Comparison of ENCODE assay signal across 8 cellular contexts in the genomic region with DNA sequence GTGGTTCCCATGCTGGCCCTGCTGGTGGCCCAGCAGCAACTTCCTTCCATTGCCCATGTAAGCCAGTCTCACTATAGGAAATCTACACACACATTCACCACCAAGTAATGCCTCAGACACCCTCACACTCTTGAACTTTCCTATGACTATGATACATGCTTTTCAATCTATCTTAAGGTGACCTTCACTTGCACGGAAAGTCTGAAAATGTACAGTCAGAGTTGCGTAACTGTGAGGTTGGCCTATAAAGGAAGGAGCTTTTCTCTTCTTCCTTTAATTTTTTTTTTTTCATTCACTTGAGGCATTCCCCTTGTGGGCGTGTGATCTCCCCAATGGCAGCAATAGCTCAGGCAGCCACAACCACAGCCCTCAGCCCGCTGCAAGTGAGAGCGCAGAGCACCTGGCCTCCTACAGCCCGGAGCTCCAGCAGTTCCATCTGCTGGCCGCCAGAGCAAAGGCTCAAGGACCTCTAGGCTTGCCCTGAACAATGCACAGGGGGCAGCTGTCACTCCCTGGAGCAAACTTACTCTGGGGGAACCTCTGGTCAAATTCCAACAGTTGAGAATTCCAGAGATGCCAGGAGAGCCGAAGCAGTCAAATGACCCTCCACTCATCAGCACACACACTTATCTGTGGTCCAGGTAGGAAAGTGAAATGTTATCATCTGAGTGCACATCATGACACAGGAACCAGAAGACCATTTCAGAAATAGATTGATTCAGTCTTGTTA.
DNase-seq lines count a peak whose midpoint lies in the region; ATAC-seq and TF ChIP-seq lines count a peak whose summit lies in the region.

No MANE protein-coding gene starts in this region.

- TF ChIP-seq CTCF in GM13977 (IDR thresholded peaks at IDR 0.05; ENCODE audit: extremely low read depth, insufficient read depth, missing control alignments) = peak; percentile 73
- TF ChIP-seq CTCF in neural crest cell (conservative IDR thresholded peaks at IDR 0.05) = peak; percentile 42

- no peaks in the 10 kb centered on the region for H3K4me1 ChIP-seq in NT2/D1 (ENCODE audit: insufficient read depth, insufficient read length)

- H3K9ac ChIP-seq in NT2/D1 (ENCODE audit: insufficient read length, low read depth) = no peak overlapping the region

- H3K36me3 ChIP-seq in NT2/D1 (ENCODE audit: insufficient read depth, insufficient read length, low read length) = no peaks in the 10 kb centered on the region

- peaks cover 45% of the 10 kb centered on the region for H3K4me1 Mint-ChIP-seq in activated T-helper 2 cell treated with anti-CD3 and anti-CD28 coated beads, Interferon-gamma antibody, Interleukin-2, Interleukin-4, amounts not matched to agents 10 μg/mL and 5 μg/mL and 100 μg/mL, durations not matched to agents 14 hours and 24 hours and 36 hours (ENCODE audit: low read depth)
- peaks cover 34% of the 10 kb centered on the region for H3K4me1 Mint-ChIP-seq in neural crest cell

- no peak overlapping the region for H3K4me3 ChIP-seq in NT2/D1 (ENCODE audit: insufficient read length, low read depth)

- in situ Hi-C loops in GM13977 (cut with MboI; ENCODE audit: low pct_unique_long_range_greater_than_20kb, low sequenced_read_pairs, unreplicated experiment) = loop anchor here (10.0 kb wide), 1 partner anchor 67 kb away; no protein-coding TSS in a partner anchor

- H3K27me3 Mint-ChIP-seq in activated T-helper 2 cell treated with anti-CD3 and anti-CD28 coated beads, Interferon-gamma antibody, Interleukin-2, Interleukin-4, amounts not matched to agents 10 μg/mL and 5 μg/mL and 100 μg/mL, durations not matched to agents 14 hours and 24 hours and 36 hours (ENCODE audit: low read depth) = no peaks in the 10 kb centered on the region
- no peaks in the 10 kb centered on the region for H3K27me3 Mint-ChIP-seq in neural crest cell (ENCODE audit: low read depth)

- intact Hi-C loops in activated T-helper 2 cell treated with anti-CD3 and anti-CD28 coated beads, Interferon-gamma antibody, Interleukin-2, Interleukin-4, amounts not matched to agents 10 μg/mL and 5 μg/mL and 100 μg/mL, durations not matched to agents 14 hours and 24 hours and 36 hours (cut with micrococcal nuclease) = loop anchor here (1.0 to 10.0 kb wide), 13 partner anchors 10 to 403 kb away; a partner anchor contains a TSS
- intact Hi-C loops in head of caudate nucleus (cut with DNase I) = no loop called here

- ATAC-seq in HG02610 (IDR thresholded peaks at IDR 0.05; ENCODE audit: unreplicated experiment) = peak; percentile 95

- peaks cover 18% of the 10 kb centered on the region for H3K9me3 Mint-ChIP-seq in activated T-helper 2 cell treated with anti-CD3 and anti-CD28 coated beads, Interferon-gamma antibody, Interleukin-2, Interleukin-4, amounts not matched to agents 10 μg/mL and 5 μg/mL and 100 μg/mL, durations not matched to agents 14 hours and 24 hours and 36 hours
- peaks cover 15% of the 10 kb centered on the region for H3K9me3 Mint-ChIP-seq in neural crest cell

- no peaks in the 10 kb centered on the region for H3K27me3 ChIP-seq in NT2/D1 (ENCODE audit: insufficient read depth, insufficient read length)

- DNase-seq in GM13977 (ENCODE audit: low spot score) (peak; percentile 82), NT2/D1 (ENCODE audit: low read depth, low spot score) (peak; percentile 22), neural crest cell (ENCODE audit: low read depth, low spot score) (no peak), retina (no peak), head of caudate nucleus (no peak), SK-N-DZ (ENCODE audit: low spot score) (no peak)
- DNase-seq in activated T-helper 2 cell treated with anti-CD3 and anti-CD28 coated beads, Interferon-gamma antibody, Interleukin-2, Interleukin-4, amounts not matched to agents 10 μg/mL and 5 μg/mL and 100 μg/mL, durations not matched to agents 14 hours and 24 hours and 36 hours (ENCODE audit: low spot score) = peak; percentile 63

- peaks cover 10% of the 10 kb centered on the region for H3K9me3 ChIP-seq in NT2/D1 (ENCODE audit: insufficient read depth, low read length)

- no peak overlapping the region for H3K4me3 Mint-ChIP-seq in activated T-helper 2 cell treated with anti-CD3 and anti-CD28 coated beads, Interferon-gamma antibody, Interleukin-2, Interleukin-4, amounts not matched to agents 10 μg/mL and 5 μg/mL and 100 μg/mL, durations not matched to agents 14 hours and 24 hours and 36 hours (ENCODE audit: low read depth)
- no peak overlapping the region for H3K4me3 Mint-ChIP-seq in neural crest cell

- peaks cover 7% of the 10 kb centered on the region for H3K36me3 Mint-ChIP-seq in activated T-helper 2 cell treated with anti-CD3 and anti-CD28 coated beads, Interferon-gamma antibody, Interleukin-2, Interleukin-4, amounts not matched to agents 10 μg/mL and 5 μg/mL and 100 μg/mL, durations not matched to agents 14 hours and 24 hours and 36 hours (ENCODE audit: low read depth)
- peaks cover 15% of the 10 kb centered on the region for H3K36me3 Mint-ChIP-seq in neural crest cell (ENCODE audit: low read depth)

- peak overlapping the region; percentile 58 for H3K27ac Mint-ChIP-seq in activated T-helper 2 cell treated with anti-CD3 and anti-CD28 coated beads, Interferon-gamma antibody, Interleukin-2, Interleukin-4, amounts not matched to agents 10 μg/mL and 5 μg/mL and 100 μg/mL, durations not matched to agents 14 hours and 24 hours and 36 hours
- no peak overlapping the region for H3K27ac Mint-ChIP-seq in neural crest cell (ENCODE audit: unreplicated experiment)

Comparison
In these comparisons a context has a peak if more than half of its experiments do, and no peak if none do; other contexts are left out.
1. DNase-seq: peak in GM13977 (single experiment), NT2/D1 (single experiment) and activated T-helper 2 cell treated with anti-CD3 and anti-CD28 coated beads, Interferon-gamma antibody, Interleukin-2, Interleukin-4, amounts not matched to agents 10 μg/mL and 5 μg/mL and 100 μg/mL, durations not matched to agents 14 hours and 24 hours and 36 hours (single experiment); none in neural crest cell (single experiment), retina (single experiment), head of caudate nucleus (0 of 42) and SK-N-DZ (single experiment).